In the genomic region with DNA sequence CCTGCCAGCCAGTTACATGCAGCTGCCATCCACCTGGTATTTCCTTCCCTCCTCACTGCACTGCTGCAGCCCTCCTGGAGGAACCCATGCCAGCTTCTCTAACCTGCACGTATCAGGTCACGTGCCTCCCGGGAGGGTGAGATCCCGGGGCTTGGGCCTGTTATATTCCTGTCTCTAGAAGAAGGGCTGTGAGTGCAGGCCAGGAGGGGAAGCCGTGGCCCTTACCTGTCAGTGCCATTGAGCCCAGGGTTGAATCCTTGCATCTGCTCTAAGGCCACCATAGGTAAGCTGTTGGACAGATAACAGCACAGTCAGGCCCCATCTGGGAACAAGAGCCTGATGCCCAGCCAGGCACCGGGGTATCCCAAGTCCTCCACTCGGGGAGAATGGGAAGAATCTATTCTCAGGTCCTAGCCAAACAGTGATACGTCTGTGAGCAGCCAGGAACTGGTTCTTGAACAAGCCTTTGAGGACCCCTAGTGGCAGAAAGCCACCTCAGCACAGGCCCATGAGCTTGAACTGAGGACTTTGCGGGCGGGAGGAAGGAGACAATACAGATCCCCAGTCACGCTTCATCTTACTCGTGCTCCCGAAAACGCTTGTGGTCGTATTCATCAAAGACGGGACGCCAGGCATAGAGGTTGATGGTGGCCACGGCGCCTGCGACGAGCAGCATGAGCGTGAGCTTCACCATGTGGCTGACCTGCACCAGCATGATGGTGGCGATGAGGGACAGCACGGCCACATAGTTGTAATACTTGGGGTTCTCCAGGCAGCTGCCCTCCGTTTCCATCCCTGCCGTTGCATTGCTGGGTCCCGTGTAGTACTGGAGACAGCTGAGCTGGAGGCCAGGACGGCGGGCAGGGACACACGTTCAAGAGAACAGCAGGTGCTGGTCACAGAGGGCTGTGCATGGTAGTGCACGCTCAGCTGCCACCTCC, we compare ENCODE assay signal across 8 cellular contexts. TPM values are rescaled to one million over a fixed set of nuclear protein-coding genes. Genes with fewer than 3 reads are reported as not detected.
A peak's percentile ranks its signal among the peaks of the same experiment; 100 is the strongest.
DNase-seq lines count a peak whose midpoint lies in the region; ATAC-seq and TF ChIP-seq lines count a peak whose summit lies in the region.

No MANE protein-coding gene starts in this region.

- intact Hi-C loops in Calu3 (cut with micrococcal nuclease; ENCODE audit: unreplicated experiment) = loop anchor here (1.0 kb wide), 1 partner anchor 417 kb away; no protein-coding TSS in a partner anchor
- intact Hi-C loops in activated T-helper 2 cell treated with anti-CD3 and anti-CD28 coated beads, Interferon-gamma antibody, Interleukin-2, Interleukin-4, amounts not matched to agents 10 μg/mL and 5 μg/mL and 100 μg/mL, durations not matched to agents 14 hours and 24 hours and 36 hours (cut with micrococcal nuclease) = loop anchor here (1.0 to 5.0 kb wide), 3 partner anchors 215 to 417 kb away; no protein-coding TSS in a partner anchor

- H3K27ac ChIP-seq in RWPE1 (peak overlapping the region; percentile 25), suprapubic skin (no peak overlapping the region)

- no peaks in the 10 kb centered on the region for H3K27me3 ChIP-seq in suprapubic skin

- no peak overlapping the region for H3K4me3 Mint-ChIP-seq in Calu3 (ENCODE audit: low read depth, unreplicated experiment)
- H3K4me3 Mint-ChIP-seq in activated T-helper 2 cell treated with anti-CD3 and anti-CD28 coated beads, Interferon-gamma antibody, Interleukin-2, Interleukin-4, amounts not matched to agents 10 μg/mL and 5 μg/mL and 100 μg/mL, durations not matched to agents 14 hours and 24 hours and 36 hours (ENCODE audit: low read depth) = no peak overlapping the region

- no peak overlapping the region for H3K27ac Mint-ChIP-seq in Calu3 (ENCODE audit: unreplicated experiment)
- peak overlapping the region; percentile 93 for H3K27ac Mint-ChIP-seq in activated T-helper 2 cell treated with anti-CD3 and anti-CD28 coated beads, Interferon-gamma antibody, Interleukin-2, Interleukin-4, amounts not matched to agents 10 μg/mL and 5 μg/mL and 100 μg/mL, durations not matched to agents 14 hours and 24 hours and 36 hours

- TF ChIP-seq CTCF in Calu3 (IDR thresholded peaks at IDR 0.05; ENCODE audit: unreplicated experiment) (peak; percentile 64), LNCAP (IDR thresholded peaks at IDR 0.05) (peak; percentile 74), RWPE1 (conservative IDR thresholded peaks at IDR 0.05; ENCODE audit: low read depth) (peak; percentile 82), foreskin fibroblast (IDR thresholded peaks at IDR 0.05; ENCODE audit: low read depth, low read length) (peak; percentile 96), suprapubic skin (IDR thresholded peaks at IDR 0.05) (peak; percentile 71 to 80)

- no peaks in the 10 kb centered on the region for H3K9me3 Mint-ChIP-seq in Calu3 (ENCODE audit: low read depth, unreplicated experiment)
- H3K9me3 Mint-ChIP-seq in activated T-helper 2 cell treated with anti-CD3 and anti-CD28 coated beads, Interferon-gamma antibody, Interleukin-2, Interleukin-4, amounts not matched to agents 10 μg/mL and 5 μg/mL and 100 μg/mL, durations not matched to agents 14 hours and 24 hours and 36 hours = no peaks in the 10 kb centered on the region

- peak; percentile 72 for ATAC-seq in GM21447 (IDR thresholded peaks at IDR 0.05; ENCODE audit: unreplicated experiment)

- 54% methylated on average over 31 of the region's 31 CpGs for WGBS in suprapubic skin

- no peaks in the 10 kb centered on the region for H3K9me3 ChIP-seq in suprapubic skin

- no peaks in the 10 kb centered on the region for H3K27me3 Mint-ChIP-seq in Calu3 (ENCODE audit: unreplicated experiment)
- no peaks in the 10 kb centered on the region for H3K27me3 Mint-ChIP-seq in activated T-helper 2 cell treated with anti-CD3 and anti-CD28 coated beads, Interferon-gamma antibody, Interleukin-2, Interleukin-4, amounts not matched to agents 10 μg/mL and 5 μg/mL and 100 μg/mL, durations not matched to agents 14 hours and 24 hours and 36 hours (ENCODE audit: low read depth)

- no peak for TF ChIP-seq POLR2A in suprapubic skin (IDR thresholded peaks at IDR 0.05)

- CTCF ChIA-PET in Calu3 (lab: Charles Lee) = interaction anchor here (0.6 to 1.2 kb wide), 5 partner anchors 30 to 418 kb away, joined by 4 to 14 read pairs (median 7); a partner anchor contains a TSS
- CTCF ChIA-PET in RWPE1 (lab: Yijun Ruan, JAX) = interaction anchor here (0.6 to 2.8 kb wide), 11 partner anchors 9 to 1729 kb away, joined by 3 to 22 read pairs (median 3); a partner anchor contains a TSS

- DNase-seq in Calu3 (peak; percentile 74), RWPE1 (ENCODE audit: low spot score) (peak; percentile 81), foreskin fibroblast (peak; percentile 80 to 94), nucleus accumbens (lab: John Stamatoyannopoulos, UW) (peak in 52 of 56 donors; percentile 33 to 93 (median 76)), suprapubic skin (ENCODE audit: low spot score in 2 of 2) (peak; percentile 85 to 88)
- peak; percentile 61 for DNase-seq in activated T-helper 2 cell treated with anti-CD3 and anti-CD28 coated beads, Interferon-gamma antibody, Interleukin-2, Interleukin-4, amounts not matched to agents 10 μg/mL and 5 μg/mL and 100 μg/mL, durations not matched to agents 14 hours and 24 hours and 36 hours (ENCODE audit: low spot score)

- no TSS peak for BruUV-seq in Calu3 (replicated peaks; lab: Mats Ljungman, UMichigan)

- H3K36me3 Mint-ChIP-seq in Calu3 (ENCODE audit: insufficient read depth, unreplicated experiment) = peaks cover 55% of the 10 kb centered on the region
- peaks cover 50% of the 10 kb centered on the region for H3K36me3 Mint-ChIP-seq in activated T-helper 2 cell treated with anti-CD3 and anti-CD28 coated beads, Interferon-gamma antibody, Interleukin-2, Interleukin-4, amounts not matched to agents 10 μg/mL and 5 μg/mL and 100 μg/mL, durations not matched to agents 14 hours and 24 hours and 36 hours (ENCODE audit: low read depth)

- POLR2A ChIA-PET in RWPE1 (lab: Yijun Ruan, JAX; ENCODE audit: low non-redundant PET) = no interaction called here

- H3K4me3 ChIP-seq in foreskin fibroblast (ENCODE audit: low read depth in 1 of 2, low read length in 2 of 2) = no peak overlapping the region
- no peak overlapping the region for H3K4me3 ChIP-seq in suprapubic skin

- peaks cover 13% of the 10 kb centered on the region for H3K36me3 ChIP-seq in suprapubic skin

- peaks cover 8% of the 10 kb centered on the region for H3K4me1 ChIP-seq in suprapubic skin

- H3K4me1 Mint-ChIP-seq in Calu3 (ENCODE audit: low read depth, unreplicated experiment) = no peaks in the 10 kb centered on the region
- H3K4me1 Mint-ChIP-seq in activated T-helper 2 cell treated with anti-CD3 and anti-CD28 coated beads, Interferon-gamma antibody, Interleukin-2, Interleukin-4, amounts not matched to agents 10 μg/mL and 5 μg/mL and 100 μg/mL, durations not matched to agents 14 hours and 24 hours and 36 hours (ENCODE audit: low read depth) = peaks cover 21% of the 10 kb centered on the region

- no peak for TF ChIP-seq EP300 in suprapubic skin (IDR thresholded peaks at IDR 0.05)

RNA-seq across cellular contexts. Expression of a gene that starts 34.4 kb away (rescaled TPM):
- total RNA-seq in Calu3 (2022) (38.9 and 43.1 TPM in 2 replicates), suprapubic skin (10 to 100 TPM in 1 of 4 donors, 1 to 10 TPM in 3; 3.5 to 12.2 (median 7.7) TPM)
- 41.8 and 46.4 TPM in 2 replicates for total RNA-seq in activated T-helper 2 cell treated with anti-CD3 and anti-CD28 coated beads, Interferon-gamma antibody, Interleukin-2, Interleukin-4, amounts not matched to agents 10 μg/mL and 5 μg/mL and 100 μg/mL, durations not matched to agents 14 hours and 24 hours and 36 hours

RNA-seq across cellular contexts. Expression of a gene that starts 34.4 kb away (rescaled TPM):
- total RNA-seq in Calu3 (2022) = 22.3 and 23.8 TPM in 2 replicates
- 25.9 and 26.6 TPM in 2 replicates for total RNA-seq in activated T-helper 2 cell treated with anti-CD3 and anti-CD28 coated beads, Interferon-gamma antibody, Interleukin-2, Interleukin-4, amounts not matched to agents 10 μg/mL and 5 μg/mL and 100 μg/mL, durations not matched to agents 14 hours and 24 hours and 36 hours
- 10 to 100 TPM; 22.9 to 53.3 (median 31.6) TPM for total RNA-seq in suprapubic skin
